ENCODE assay signal across 17 cellular contexts in genomic region chr21:46051379-46051770, GRCh38. TPM values are rescaled to one million over a fixed set of nuclear protein-coding genes. Genes with fewer than 3 reads are reported as not detected.
DNase-seq lines count a peak whose midpoint lies in the region; ATAC-seq and TF ChIP-seq lines count a peak whose summit lies in the region.
"Had no signal": no experiment of that assay in that cellular context is flagged by ENCODE, and none has a peak within 500 bp of the region (broad histone marks: within the 10 kb centered on the region; RNA-seq: fewer than 3 reads in every experiment).

No MANE protein-coding gene starts in this region.

- CTCF ChIA-PET in WTC11 (lab: Charles Lee): no interaction called here

- no peaks in the 10 kb centered on the region for H3K79me2 ChIP-seq in ACC112 (ENCODE audit: control insufficient read depth, insufficient read depth, low read length, unreplicated experiment)

- peak overlapping the region; percentile 34; the same call in 1 of the 2 replicates for H3K27ac Mint-ChIP-seq in WTC11
- H3K27ac Mint-ChIP-seq: B cell; CD4-positive, alpha-beta memory T cell had no signal

- DNase-seq in WTC11 (ENCODE audit: low spot score) (no peak), islet precursor cell (peak; percentile 43), sigmoid colon (peak; percentile 46), thyroid gland (no peak), NCI-H1694 treated with DMSO at 0.1 percent for 48 hours (lab: John Stamatoyannopoulos, UW) (no peak)
- DNase-seq: CD4-positive, alpha-beta memory T cell; DMS79; KG1; NCI-H1048; NCI-H187 treated with DMSO at 0.1 percent for 48 hours; NCI-H446 had no signal

- TF ChIP-seq POLR2A in sigmoid colon (IDR thresholded peaks at IDR 0.05): no peak
- no peak for TF ChIP-seq POLR2A in thyroid gland (IDR thresholded peaks at IDR 0.05)

- H3K27ac ChIP-seq in ACC112 (ENCODE audit: low read depth, low read length) (peak overlapping the region; percentile 92), sigmoid colon (peak overlapping the region; percentile 84 to 88 (median 86)), thyroid gland (no peak overlapping the region)
- H3K27ac ChIP-seq: HL-60 had no signal

- intact Hi-C loops in sigmoid colon (cut with DNase I): no loop called here
- intact Hi-C loops in thyroid gland (cut with DNase I): no loop called here

- H3K4me1 Mint-ChIP-seq in WTC11: peaks cover 9% of the 10 kb centered on the region
- H3K4me1 Mint-ChIP-seq: B cell; CD4-positive, alpha-beta memory T cell had no signal

- 77 to 85% methylated on average over 16 of the region's 16 CpGs for WGBS in sigmoid colon, 2 donors
- 78 to 81% methylated on average over 16 of the region's 16 CpGs for WGBS in thyroid gland, 2 donors

- no peak overlapping the region for H2AFZ ChIP-seq in ACC112 (ENCODE audit: low read length, unreplicated experiment)

- H3K27me3 ChIP-seq in ACC112 (ENCODE audit: insufficient read depth, low read length) (no peaks in the 10 kb centered on the region), sigmoid colon (no peaks in the 10 kb centered on the region), thyroid gland (no peaks in the 10 kb centered on the region)

- H3K4me3 Mint-ChIP-seq in WTC11: no peak overlapping the region
- H3K4me3 Mint-ChIP-seq: B cell; CD4-positive, alpha-beta memory T cell had no signal

- H3K4me1 ChIP-seq in ACC112 (ENCODE audit: control insufficient read depth, insufficient read depth, low read length, unreplicated experiment) (peaks cover 48% of the 10 kb centered on the region), sigmoid colon (peaks cover 0 to 51% (median 44%) of the 10 kb centered on the region in 4 donors), thyroid gland (peaks cover 0 to 7% of the 10 kb centered on the region in 2 donors)

- no peaks in the 10 kb centered on the region for H3K36me3 Mint-ChIP-seq in WTC11
- H3K36me3 Mint-ChIP-seq: CD4-positive, alpha-beta memory T cell had no signal

- no peak overlapping the region for H3K4me3 ChIP-seq in ACC112 (ENCODE audit: low read depth, low read length)
- no peak overlapping the region for H3K4me3 ChIP-seq in sigmoid colon
- no peak overlapping the region for H3K4me3 ChIP-seq in thyroid gland (replicated peaks in 1 of 3)
- H3K4me3 ChIP-seq: GM12878 had no signal

- POLR2A ChIA-PET in WTC11 (lab: Charles Lee): no interaction called here

- no peaks in the 10 kb centered on the region for H3K27me3 Mint-ChIP-seq in WTC11 (ENCODE audit: low read depth)
- H3K27me3 Mint-ChIP-seq: B cell had no signal

- no peaks in the 10 kb centered on the region for H3K36me3 ChIP-seq in ACC112 (ENCODE audit: insufficient read depth, low read length)
- H3K36me3 ChIP-seq in sigmoid colon: no peaks in the 10 kb centered on the region
- H3K36me3 ChIP-seq in thyroid gland: no peaks in the 10 kb centered on the region

- no peak for TF ChIP-seq EP300 in sigmoid colon (IDR thresholded peaks at IDR 0.05)

- H3K9me3 Mint-ChIP-seq in WTC11: peaks cover 4% of the 10 kb centered on the region; the same call in 1 of the 2 replicates

- no peak for TF ChIP-seq CTCF in WTC11 (IDR thresholded peaks at IDR 0.05)
- TF ChIP-seq CTCF in sigmoid colon (IDR thresholded peaks at IDR 0.05): no peak
- TF ChIP-seq CTCF in thyroid gland (IDR thresholded peaks at IDR 0.05): no peak

- H3K9me3 ChIP-seq in sigmoid colon (no peaks in the 10 kb centered on the region), thyroid gland (no peaks in the 10 kb centered on the region)

- ATAC-seq in WTC11 (no peak), GM21529 (IDR thresholded peaks at IDR 0.05; ENCODE audit: unreplicated experiment) (no peak), HG02798 (IDR thresholded peaks at IDR 0.05; ENCODE audit: poor library complexity, unreplicated experiment) (no peak)
- ATAC-seq: GM12878 had no signal

TF ChIP-seq in WTC11, 78 proteins besides CTCF, POLR2A, EP300 and RAD21:
- TF ChIP-seq E2F4 (CRISPR knock-in tag; IDR thresholded peaks at IDR 0.05; ENCODE audit: borderline replicate concordance, low read depth) (no peak), HMGA2 (CRISPR knock-in tag; IDR thresholded peaks at IDR 0.05) (no peak)

RNA-seq across cellular contexts. Expression of gene COL6A2, which starts 46.5 kb away (rescaled TPM):
- total RNA-seq in WTC11 (2021): 111 to 138 TPM (median 138 TPM) in 3 replicates
- 1,000 to 10,000 TPM in 2 of 4 donors, 100 to 1,000 TPM in 2; 570 to 1,745 (median 1,082) TPM for total RNA-seq in sigmoid colon
- polyA plus RNA-seq in sigmoid colon: 100 to 1,000 TPM in 1 of 3 donors, 10 to 100 TPM in 2; 14.3 to 233 (median 37.8) TPM
- total RNA-seq in thyroid gland: 100 to 1,000 TPM in 3 of 4 donors, 10 to 100 TPM in 1; 79.4 to 191 (median 172) TPM

Comparison
In these comparisons a context has a peak if more than half of its experiments do, and no peak if none do; other contexts are left out.
1. H3K27ac ChIP-seq: peak in ACC112 (single experiment) and sigmoid colon (4 of 4); none in thyroid gland (0 of 3).
2. DNase-seq: peak in islet precursor cell (single experiment) and sigmoid colon (single experiment); none in WTC11 (single experiment), thyroid gland (0 of 2) and NCI-H1694 treated with DMSO at 0.1 percent for 48 hours (single experiment).